22 cellular contexts compared by ENCODE assay signal in the genomic region with DNA sequence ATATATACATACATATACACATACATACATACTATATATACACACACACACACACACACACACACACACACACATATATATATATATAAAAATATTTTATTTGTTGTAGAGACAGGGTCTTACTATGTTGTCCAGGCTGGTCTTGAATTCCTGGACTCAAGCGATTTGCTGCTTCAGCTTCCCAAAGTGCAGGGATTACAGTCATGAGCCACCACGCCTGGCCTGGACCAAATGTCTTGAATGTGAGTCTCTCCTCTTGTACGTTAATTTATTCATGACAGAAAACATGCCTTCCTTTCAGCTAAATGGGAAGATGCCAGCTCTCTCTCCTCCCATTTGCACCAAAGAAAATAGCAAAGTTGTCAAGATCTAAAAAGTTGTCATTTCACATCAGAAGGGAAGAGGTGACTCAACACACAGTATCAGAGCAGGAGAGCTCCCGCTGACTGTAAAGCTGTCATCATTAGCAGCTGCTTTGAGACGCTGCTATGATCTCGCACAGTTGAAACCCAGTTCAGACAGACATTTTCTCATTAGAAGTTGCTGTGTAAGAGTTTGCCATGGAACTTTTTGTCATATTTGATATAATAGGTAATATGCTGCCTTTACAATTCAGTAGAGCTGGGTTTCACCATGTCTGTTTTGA.
DNase-seq lines count a peak whose midpoint lies in the region; ATAC-seq, FAIRE-seq and TF ChIP-seq lines count a peak whose summit lies in the region.
"Had no signal": no experiment of that assay in that cellular context is flagged by ENCODE, and none has a peak within 500 bp of the region (broad histone marks: within the 10 kb centered on the region; RNA-seq: fewer than 3 reads in every experiment).

No MANE protein-coding gene starts in this region.

- H3K4me3 ChIP-seq in astrocyte (ENCODE audit: insufficient read depth, low read depth, low read length): no peak overlapping the region
- no peak overlapping the region for H3K4me3 ChIP-seq in skeletal muscle cell (ENCODE audit: low read depth, low read length)
- H3K4me3 ChIP-seq: cardiac muscle cell, esophagus muscularis mucosa, Peyer's patch, prostate gland had no signal

- H3K9ac ChIP-seq in astrocyte (ENCODE audit: low read length): no peak overlapping the region

- no peak overlapping the region for H3K4me3 Mint-ChIP-seq in activated CD4-positive, alpha-beta T cell treated with anti-CD3 and anti-CD28 coated beads, Interleukin-2, amount 10 ng/mL, durations not matched to agents 7 days and 5 days
- H3K4me3 Mint-ChIP-seq in astrocyte (ENCODE audit: unreplicated experiment) (no peak overlapping the region), WTC11 (no peak overlapping the region)
- H3K4me3 Mint-ChIP-seq: activated CD8-positive, alpha-beta memory T cell treated with anti-CD3 and anti-CD28 coated beads, Interleukin-2, amount 10 ng/mL, durations not matched to agents 7 days and 5 days; CD4-positive, alpha-beta T cell had no signal

- H3K27me3 ChIP-seq in astrocyte (ENCODE audit: insufficient read depth, low read length): no peaks in the 10 kb centered on the region
- H3K27me3 ChIP-seq: cardiac muscle cell, esophagus muscularis mucosa, Peyer's patch had no signal

- H2AFZ ChIP-seq in astrocyte (ENCODE audit: low read depth, low read length): no peak overlapping the region

- CTCF ChIA-PET in activated CD4-positive, alpha-beta T cell treated with anti-CD3 and anti-CD28 coated beads, Interleukin-2, amount 10 ng/mL, durations not matched to agents 7 days and 5 days (lab: Charles Lee): interaction anchor here (0.7 to 1.1 kb wide), 3 partner anchors 14 to 1163 kb away, joined by 3 read pairs; no protein-coding TSS in a partner anchor
- CTCF ChIA-PET in WTC11 (lab: Charles Lee): no interaction called here

- no peak for FAIRE-seq in astrocyte (lab: Jason Lieb, UNC)
- FAIRE-seq: urothelium cell line had no signal

- H3K4me1 Mint-ChIP-seq in activated CD4-positive, alpha-beta T cell treated with anti-CD3 and anti-CD28 coated beads, Interleukin-2, amount 10 ng/mL, durations not matched to agents 7 days and 5 days: peaks cover 47% of the 10 kb centered on the region
- H3K4me1 Mint-ChIP-seq in astrocyte (ENCODE audit: low read depth, unreplicated experiment) (peaks cover 7% of the 10 kb centered on the region), WTC11 (0 out of 2 replicates have a peak, but pooled peaks cover 4% of the 10 kb centered on the region)

- intact Hi-C loops in left ventricle myocardium superior (cut with micrococcal nuclease): no loop called here

- H3K27me3 Mint-ChIP-seq in activated CD4-positive, alpha-beta T cell treated with anti-CD3 and anti-CD28 coated beads, Interleukin-2, amount 10 ng/mL, durations not matched to agents 7 days and 5 days: no peaks in the 10 kb centered on the region
- H3K27me3 Mint-ChIP-seq in astrocyte (ENCODE audit: low read depth, unreplicated experiment): peaks cover 5% of the 10 kb centered on the region
- no peaks in the 10 kb centered on the region for H3K27me3 Mint-ChIP-seq in WTC11 (ENCODE audit: low read depth)
- H3K27me3 Mint-ChIP-seq: activated CD8-positive, alpha-beta memory T cell treated with anti-CD3 and anti-CD28 coated beads, Interleukin-2, amount 10 ng/mL, durations not matched to agents 7 days and 5 days; CD4-positive, alpha-beta T cell; naive B cell had no signal

- TF ChIP-seq CTCF in astrocyte (IDR thresholded peaks at IDR 0.05; ENCODE audit: insufficient read depth, low read depth, low read length): no peak
- no peak for TF ChIP-seq CTCF in WTC11 (IDR thresholded peaks at IDR 0.05)

- no peak for ATAC-seq in WTC11
- no peak for ATAC-seq in GM18870 (IDR thresholded peaks at IDR 0.05; ENCODE audit: unreplicated experiment)
- ATAC-seq in left ventricle myocardium superior: no peak
- ATAC-seq: activated CD8-positive, alpha-beta memory T cell treated with anti-CD3 and anti-CD28 coated beads, Interleukin-2, amount 10 ng/mL, durations not matched to agents 7 days and 5 days had no signal

- H4K20me1 ChIP-seq in astrocyte (ENCODE audit: insufficient read depth, low read length): no peaks in the 10 kb centered on the region

- H3K79me2 ChIP-seq in astrocyte (ENCODE audit: insufficient read depth, low read length): no peaks in the 10 kb centered on the region

- peaks cover 28% of the 10 kb centered on the region for H3K9me3 Mint-ChIP-seq in activated CD4-positive, alpha-beta T cell treated with anti-CD3 and anti-CD28 coated beads, Interleukin-2, amount 10 ng/mL, durations not matched to agents 7 days and 5 days
- H3K9me3 Mint-ChIP-seq in astrocyte (ENCODE audit: unreplicated experiment): no peaks in the 10 kb centered on the region
- no peaks in the 10 kb centered on the region for H3K9me3 Mint-ChIP-seq in WTC11

- POLR2A ChIA-PET in activated CD4-positive, alpha-beta T cell treated with anti-CD3 and anti-CD28 coated beads, Interleukin-2, amount 10 ng/mL, durations not matched to agents 7 days and 5 days (lab: Charles Lee): interaction anchor here (0.5 kb wide), 1 partner anchor 814 kb away, joined by 3 read pairs; no protein-coding TSS in a partner anchor
- POLR2A ChIA-PET in WTC11 (lab: Charles Lee): no interaction called here

- peak overlapping the region; percentile 7 for H3K27ac Mint-ChIP-seq in activated CD4-positive, alpha-beta T cell treated with anti-CD3 and anti-CD28 coated beads, Interleukin-2, amount 10 ng/mL, durations not matched to agents 7 days and 5 days
- H3K27ac Mint-ChIP-seq in astrocyte (ENCODE audit: unreplicated experiment): peak overlapping the region; percentile 76
- no peak overlapping the region for H3K27ac Mint-ChIP-seq in WTC11
- H3K27ac Mint-ChIP-seq: activated CD8-positive, alpha-beta memory T cell treated with anti-CD3 and anti-CD28 coated beads, Interleukin-2, amount 10 ng/mL, durations not matched to agents 7 days and 5 days had no signal

- no peaks in the 10 kb centered on the region for H3K36me3 ChIP-seq in astrocyte (ENCODE audit: insufficient read depth, low read length)
- H3K36me3 ChIP-seq: cardiac muscle cell, Peyer's patch, prostate gland had no signal

- peaks cover 85% of the 10 kb centered on the region for H3K36me3 Mint-ChIP-seq in activated CD4-positive, alpha-beta T cell treated with anti-CD3 and anti-CD28 coated beads, Interleukin-2, amount 10 ng/mL, durations not matched to agents 7 days and 5 days (ENCODE audit: low read depth)
- H3K36me3 Mint-ChIP-seq in astrocyte (ENCODE audit: low read depth, unreplicated experiment): no peaks in the 10 kb centered on the region
- H3K36me3 Mint-ChIP-seq in WTC11: peaks cover 16% of the 10 kb centered on the region

- H3K27ac ChIP-seq in astrocyte (ENCODE audit: low read depth, low read length): no peak overlapping the region
- H3K27ac ChIP-seq: cardiac muscle cell, esophagus muscularis mucosa, Peyer's patch had no signal

- H3K9me3 ChIP-seq in astrocyte (ENCODE audit: insufficient read depth, low read depth, low read length): no peaks in the 10 kb centered on the region
- H3K9me3 ChIP-seq: esophagus muscularis mucosa, Peyer's patch, prostate gland had no signal

- DNase-seq in activated CD4-positive, alpha-beta T cell treated with anti-CD3 and anti-CD28 coated beads, Interleukin-2, amount 10 ng/mL, durations not matched to agents 7 days and 5 days: no peak
- DNase-seq in activated CD4-positive, alpha-beta T cell treated with anti-CD3 and anti-CD28 coated beads, Interleukin-2, amount 50 U/mL, for 48 hours: no peak
- peak; percentile 19 to 50 for DNase-seq in Kasumi-1 (lab: John Stamatoyannopoulos, UW)
- DNase-seq in astrocyte (ENCODE audit: low read depth): peak; percentile 4
- DNase-seq in skeletal muscle cell (ENCODE audit: low read depth): peak; percentile 11
- no peak for DNase-seq in WTC11 (ENCODE audit: low spot score)
- DNase-seq in left ventricle myocardium superior: no peak
- DNase-seq: ACHN; activated CD8-positive, alpha-beta memory T cell treated with anti-CD3 and anti-CD28 coated beads, Interleukin-2, amount 10 ng/mL, durations not matched to agents 7 days and 5 days; CD4-positive, alpha-beta T cell; DMS79 treated with DMSO at 0.1 percent for 48 hours; KBM-7; mammary epithelial cell; naive B cell; NCI-H1105 treated with DMSO at 0.1 percent for 48 hours; NCI-H748 treated with DMSO at 0.1 percent for 48 hours; Peyer's patch had no signal

- no peak overlapping the region for H3K4me2 ChIP-seq in astrocyte (ENCODE audit: low read length)

- no peaks in the 10 kb centered on the region for H3K4me1 ChIP-seq in astrocyte (ENCODE audit: insufficient read depth, low read length)
- H3K4me1 ChIP-seq: esophagus muscularis mucosa, prostate gland had no signal

TF ChIP-seq in WTC11, 78 proteins besides CTCF, POLR2A, EP300 and RAD21 (continues in another document):
- TF ChIP-seq, protein P1, sequence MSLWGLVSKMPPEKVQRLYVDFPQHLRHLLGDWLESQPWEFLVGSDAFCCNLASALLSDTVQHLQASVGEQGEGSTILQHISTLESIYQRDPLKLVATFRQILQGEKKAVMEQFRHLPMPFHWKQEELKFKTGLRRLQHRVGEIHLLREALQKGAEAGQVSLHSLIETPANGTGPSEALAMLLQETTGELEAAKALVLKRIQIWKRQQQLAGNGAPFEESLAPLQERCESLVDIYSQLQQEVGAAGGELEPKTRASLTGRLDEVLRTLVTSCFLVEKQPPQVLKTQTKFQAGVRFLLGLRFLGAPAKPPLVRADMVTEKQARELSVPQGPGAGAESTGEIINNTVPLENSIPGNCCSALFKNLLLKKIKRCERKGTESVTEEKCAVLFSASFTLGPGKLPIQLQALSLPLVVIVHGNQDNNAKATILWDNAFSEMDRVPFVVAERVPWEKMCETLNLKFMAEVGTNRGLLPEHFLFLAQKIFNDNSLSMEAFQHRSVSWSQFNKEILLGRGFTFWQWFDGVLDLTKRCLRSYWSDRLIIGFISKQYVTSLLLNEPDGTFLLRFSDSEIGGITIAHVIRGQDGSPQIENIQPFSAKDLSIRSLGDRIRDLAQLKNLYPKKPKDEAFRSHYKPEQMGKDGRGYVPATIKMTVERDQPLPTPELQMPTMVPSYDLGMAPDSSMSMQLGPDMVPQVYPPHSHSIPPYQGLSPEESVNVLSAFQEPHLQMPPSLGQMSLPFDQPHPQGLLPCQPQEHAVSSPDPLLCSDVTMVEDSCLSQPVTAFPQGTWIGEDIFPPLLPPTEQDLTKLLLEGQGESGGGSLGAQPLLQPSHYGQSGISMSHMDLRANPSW (CRISPR knock-in tag; conservative IDR thresholded peaks at IDR 0.05; ENCODE audit: low read depth): no peak
- TF ChIP-seq NFATC4 (CRISPR knock-in tag; IDR thresholded peaks at IDR 0.05): no peak

Comparison
In these comparisons a context has a peak if more than half of its experiments do, and no peak if none do; other contexts are left out.
1. DNase-seq: peak in Kasumi-1 (2 of 2), astrocyte (single experiment) and skeletal muscle cell (single experiment); none in activated CD4-positive, alpha-beta T cell treated with anti-CD3 and anti-CD28 coated beads, Interleukin-2, amount 10 ng/mL, durations not matched to agents 7 days and 5 days (single experiment), activated CD4-positive, alpha-beta T cell treated with anti-CD3 and anti-CD28 coated beads, Interleukin-2, amount 50 U/mL, for 48 hours (0 of 2), WTC11 (single experiment) and left ventricle myocardium superior (single experiment).